ENCODE assay signal across 8 cellular contexts in genomic region chr5:1523793-1524480, GRCh38. TPM values are rescaled to one million over a fixed set of nuclear protein-coding genes. Genes with fewer than 3 reads are reported as not detected.
A peak's percentile ranks its signal among the peaks of the same experiment; 100 is the strongest.
DNase-seq lines count a peak whose midpoint lies in the region; FAIRE-seq lines count a peak whose summit lies in the region.

Gene LPCAT1 (minus strand): TSS chr5:1523960. CDS start chr5:1523844, 116 bp downstream.

- H3F3A ChIP-seq in GM23248 (ENCODE audit: insufficient read depth), result peaks cover 5% of the 10 kb centered on the region; the same call in 1 of the 2 replicates

- peak within 1 kb of the TSS; percentile 97 for H3K18ac ChIP-seq in neuronal stem cell (ENCODE audit: low read length)

- H4K91ac ChIP-seq in neuronal stem cell (ENCODE audit: low read depth, low read length, poor library complexity), result no peak within 1 kb of the TSS

- H2BK12ac ChIP-seq in neuronal stem cell (ENCODE audit: low read length), result peak within 1 kb of the TSS; percentile 78

- H2BK120ac ChIP-seq in neuronal stem cell (ENCODE audit: low read depth, low read length), result peak within 1 kb of the TSS; percentile 63

- H2BK5ac ChIP-seq in neuronal stem cell (ENCODE audit: low read length), result peak within 1 kb of the TSS; percentile 56

- H2AK5ac ChIP-seq in neuronal stem cell (ENCODE audit: low read depth, low read length), result peak within 1 kb of the TSS; percentile 89

- H3K4me3 ChIP-seq in GM23248 (peak within 1 kb of the TSS; percentile 83), Karpas-422 (ENCODE audit: low read length) (peak within 1 kb of the TSS; percentile 77), SJSA1 (peak within 1 kb of the TSS; percentile 97), neuronal stem cell (ENCODE audit: low read length in 2 of 2) (peak within 1 kb of the TSS; percentile 54 to 98)

- peak within 1 kb of the TSS; percentile 97 for H2BK15ac ChIP-seq in neuronal stem cell (ENCODE audit: low read length)

- no peak for FAIRE-seq in frontal cortex (lab: Jason Lieb, UNC)

- H3K4ac ChIP-seq in neuronal stem cell (ENCODE audit: low read length), result no peak within 1 kb of the TSS

- H3K23ac ChIP-seq in neuronal stem cell (ENCODE audit: low read depth, low read length, poor library complexity), result peak within 1 kb of the TSS; percentile 52

- peak within 1 kb of the TSS; percentile 64 for H3K27ac ChIP-seq in GM23248
- H3K27ac ChIP-seq in Karpas-422 (ENCODE audit: low read length), result peak within 1 kb of the TSS; percentile 95
- H3K27ac ChIP-seq in SJSA1, result peak within 1 kb of the TSS; percentile 59
- peak within 1 kb of the TSS; percentile 51 for H3K27ac ChIP-seq in neuronal stem cell (replicated peaks; ENCODE audit: low read length)
- peak within 1 kb of the TSS; percentile 55 for H3K27ac ChIP-seq in substantia nigra (ENCODE audit: low read depth, low read length, poor library complexity, severe bottlenecking)

- peaks cover 15% of the 10 kb centered on the region for H3K79me1 ChIP-seq in neuronal stem cell (ENCODE audit: low read depth, low read length)

- peak within 1 kb of the TSS; percentile 71 for H3K14ac ChIP-seq in neuronal stem cell (ENCODE audit: low read length)

- H4K8ac ChIP-seq in neuronal stem cell (ENCODE audit: low read depth, low read length), result peak within 1 kb of the TSS; percentile 98

- H3K9ac ChIP-seq in GM23248, result peak within 1 kb of the TSS; percentile 97
- peak within 1 kb of the TSS; percentile 96 for H3K9ac ChIP-seq in Karpas-422 (ENCODE audit: low read length)
- peak within 1 kb of the TSS; percentile 90 for H3K9ac ChIP-seq in neuronal stem cell (ENCODE audit: low read depth, low read length, poor library complexity)

- H3K79me2 ChIP-seq in GM23248 (ENCODE audit: insufficient read depth), result peaks cover 43% of the 10 kb centered on the region
- peaks cover 42% of the 10 kb centered on the region for H3K79me2 ChIP-seq in Karpas-422 (ENCODE audit: low read length)

- H3K4me2 ChIP-seq in GM23248 (ENCODE audit: unreplicated experiment), result peak within 1 kb of the TSS; percentile 72
- H3K4me2 ChIP-seq in Karpas-422 (ENCODE audit: low read depth, low read length, poor library complexity, severe bottlenecking), result peak within 1 kb of the TSS; percentile 93
- peak within 1 kb of the TSS; percentile 96 for H3K4me2 ChIP-seq in neuronal stem cell (ENCODE audit: insufficient read depth, low read length, poor library complexity, severe bottlenecking)

- H4K20me1 ChIP-seq in GM23248 (ENCODE audit: insufficient read depth) (no peaks in the 10 kb centered on the region; the same call in 1 of the 2 replicates), Karpas-422 (ENCODE audit: insufficient read depth, low read depth, low read length) (peaks cover 38% of the 10 kb centered on the region)

- H2AFZ ChIP-seq in GM23248, result peak within 1 kb of the TSS; percentile 84
- no peak within 1 kb of the TSS; the same call in 1 of the 2 replicates for H2AFZ ChIP-seq in Karpas-422 (ENCODE audit: low read length)
- peak within 1 kb of the TSS; percentile 99 for H2AFZ ChIP-seq in neuronal stem cell (ENCODE audit: low read length)

- 1 to 3% methylated on average over 32 to 61 of the region's 85 CpGs for WGBS in GM23248 (ENCODE audit: low coverage in 1 of 2, low lambda C conversion rate in 2 of 2, missing lambda C conversion rate in 2 of 2), 2 experiments
- WGBS in neuronal stem cell (ENCODE audit: extremely low coverage in 2 of 2, insufficient read length in 2 of 2, insufficient replicate concordance in 1 of 2), 2 donors, result no CpG with 5 or more reads among the region's 85 CpGs

- peak; percentile 75 for DNase-seq in ELF-1 (ENCODE audit: low read depth, low spot score)
- DNase-seq in GM23248, result peak; percentile 91
- peak; percentile 94 for DNase-seq in Karpas-422
- DNase-seq in SJSA1 (ENCODE audit: low read depth in 1 of 2, low spot score in 2 of 2), result peak; percentile 58 to 76
- peak; percentile 37 to 69 (median 52) for DNase-seq in activated naive CD4-positive, alpha-beta T cell (lab: John Stamatoyannopoulos, UW)
- DNase-seq in frontal cortex (ENCODE audit: low spot score in 2 of 2), result peak; percentile 90 to 95
- peak; percentile 77 for DNase-seq in neuronal stem cell (ENCODE audit: low spot score)
- DNase-seq in substantia nigra (lab: John Stamatoyannopoulos, UW), result peak in 45 of 49 donors; percentile 26 to 87 (median 68)

- H3K4me1 ChIP-seq in GM23248 (ENCODE audit: insufficient read depth) (peaks cover 10% of the 10 kb centered on the region), Karpas-422 (ENCODE audit: low read length) (peaks cover 50% of the 10 kb centered on the region), SJSA1 (replicated peaks) (peaks cover 18% of the 10 kb centered on the region), neuronal stem cell (ENCODE audit: control insufficient read depth in 2 of 2, insufficient read depth in 1 of 2, low read depth in 1 of 2, low read length in 2 of 2) (peaks cover 12 to 14% of the 10 kb centered on the region in 2 donors)

- in situ Hi-C loops in GM23248 (cut with MboI), result no loop called here

- H3K9me3 ChIP-seq in GM23248 (ENCODE audit: low read depth), result no peaks in the 10 kb centered on the region
- H3K9me3 ChIP-seq in Karpas-422 (ENCODE audit: low read length), result no peaks in the 10 kb centered on the region
- peaks cover 3% of the 10 kb centered on the region; the same call in 1 of the 2 replicates for H3K9me3 ChIP-seq in SJSA1 (replicated peaks)
- no peaks in the 10 kb centered on the region for H3K9me3 ChIP-seq in neuronal stem cell (replicated peaks in 1 of 2; ENCODE audit: control insufficient read depth in 2 of 2, insufficient read depth in 1 of 2, low read depth in 1 of 2, low read length in 2 of 2)

- H3K27me3 ChIP-seq in GM23248 (replicated peaks; ENCODE audit: insufficient read depth) (no peaks in the 10 kb centered on the region), Karpas-422 (ENCODE audit: low read length) (no peaks in the 10 kb centered on the region), SJSA1 (replicated peaks) (peaks cover 5% of the 10 kb centered on the region; the same call in 1 of the 2 replicates), neuronal stem cell (ENCODE audit: control insufficient read depth in 3 of 3, insufficient read depth in 3 of 3, low read depth in 1 of 3, low read length in 3 of 3) (peaks cover 0 to 5% (median 0%) of the 10 kb centered on the region in 3 experiments)

- H3K36me3 ChIP-seq in GM23248 (ENCODE audit: low read depth) (peaks cover 3% of the 10 kb centered on the region; the same call in 1 of the 2 replicates), Karpas-422 (ENCODE audit: insufficient read depth, low read length) (peaks cover 18% of the 10 kb centered on the region; the same call in 1 of the 2 replicates), SJSA1 (peaks cover 16% of the 10 kb centered on the region), neuronal stem cell (replicated peaks in 1 of 2; ENCODE audit: control insufficient read depth in 2 of 2, insufficient read depth in 2 of 2, low read length in 2 of 2) (peaks cover 12 to 25% of the 10 kb centered on the region in 2 donors)

- H3K9me2 ChIP-seq in GM23248 (ENCODE audit: insufficient read depth), result no peaks in the 10 kb centered on the region
- H3K9me2 ChIP-seq in Karpas-422 (replicated peaks; ENCODE audit: insufficient read depth, low read length), result no peaks in the 10 kb centered on the region

RNA-seq across cellular contexts. Expression of gene LPCAT1, which starts in this region (rescaled TPM):
- 31.6 and 48.4 TPM in 2 replicates for total RNA-seq in GM23248 (2014; rRNA removed; shearing (Covaris generic))
- polyA plus RNA-seq in GM23248 (2016; fragmentation: Nextera tagmentation; extraction: Ambion mirVana), result 19.2 and 22.2 TPM in 2 replicates
- 115 and 124 TPM in 2 replicates for total RNA-seq in Karpas-422 (2014; rRNA removed; shearing (Covaris generic); ENCODE audit: low replicate concordance)
- total RNA-seq in SJSA1 (2014; rRNA removed; shearing (Covaris generic)), result 22.5 and 28.2 TPM in 2 replicates
- total RNA-seq in frontal cortex, result 127 TPM
- 92.2 TPM for polyA plus RNA-seq in neuronal stem cell (2013, experiment 1 of 2)
- polyA plus RNA-seq in neuronal stem cell (2013, experiment 2 of 2), result 93.4 TPM

Comparison
In these comparisons a context has a peak if more than half of its experiments do, and no peak if none do; other contexts are left out.
1. Peak in every context shown above with its lines: DNase-seq, H3K4me3 ChIP-seq and H3K27ac ChIP-seq.